Comparison of ENCODE assay signal across 17 cellular contexts in the genomic region with DNA sequence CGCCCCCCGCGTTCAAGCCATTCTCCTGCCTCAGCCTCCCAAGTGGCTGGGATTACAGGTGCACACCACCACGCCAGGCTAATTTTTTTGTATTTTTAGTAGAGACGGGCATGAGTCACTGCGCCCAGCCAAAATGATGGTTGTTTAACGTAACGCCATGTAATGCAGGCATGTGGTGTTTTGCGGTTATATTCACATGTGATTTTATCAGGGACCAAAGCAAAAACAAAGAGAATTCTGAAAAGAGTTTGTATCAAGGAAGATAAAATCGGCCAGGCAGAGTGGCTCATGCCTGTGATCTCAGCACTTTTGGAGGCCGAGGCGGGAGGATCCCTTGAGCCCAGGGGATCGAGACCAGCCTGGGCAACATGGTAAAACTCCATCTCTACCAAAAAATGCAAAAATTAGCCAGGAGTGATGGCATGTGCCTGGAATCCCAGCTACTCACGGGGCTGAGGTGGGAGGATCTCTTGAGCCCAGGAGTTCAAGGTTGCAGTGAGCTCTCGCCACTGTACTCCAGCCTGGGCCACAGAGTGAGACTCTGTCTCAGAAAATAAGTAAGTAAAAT. TPM values are rescaled to one million over a fixed set of nuclear protein-coding genes. Genes with fewer than 3 reads are reported as not detected.
DNase-seq lines count a peak whose midpoint lies in the region; ATAC-seq and TF ChIP-seq lines count a peak whose summit lies in the region.
"Had no signal": no experiment of that assay in that cellular context is flagged by ENCODE, and none has a peak within 500 bp of the region (broad histone marks: within the 10 kb centered on the region; RNA-seq: fewer than 3 reads in every experiment).

No MANE protein-coding gene starts in this region.

- peak overlapping the region; percentile 35 to 93 for H3K27ac Mint-ChIP-seq in natural killer cell treated with Interleukin-12 subunit alpha and Interleukin-12 subunit beta and Interleukin-15 and Interleukin-18, amount 100 ng/mL, for 72 hours
- H3K27ac Mint-ChIP-seq: B cell had no signal

- H2AFZ ChIP-seq in Karpas-422 (ENCODE audit: low read length) = no peak overlapping the region
- H2AFZ ChIP-seq: PC-9 had no signal

- DNase-seq in GF-D8 (lab: John Stamatoyannopoulos, UW) (peak; percentile 35), RPMI7951 (ENCODE audit: low read depth) (peak; percentile 70), upper lobe of right lung (no peak), Karpas-422 (no peak), AG20443 (ENCODE audit: low spot score) (no peak)
- no peak for DNase-seq in natural killer cell treated with Interleukin-12 subunit alpha and Interleukin-12 subunit beta and Interleukin-15 and Interleukin-18, amount 100 ng/mL, for 72 hours (ENCODE audit: low spot score)
- DNase-seq in activated naive CD4-positive, alpha-beta T cell treated with anti-CD3 and anti-CD28 coated beads, Interleukin-2, amount 50 U/mL, for 16 hours = no peak
- DNase-seq: ACHN, NCI-H1048, NCI-H146, NCI-H2107, NCI-H226, NCI-H69, PC-9 had no signal

- H3K27me3 ChIP-seq in upper lobe of right lung (no peaks in the 10 kb centered on the region), Karpas-422 (ENCODE audit: low read length) (no peaks in the 10 kb centered on the region)

- intact Hi-C loops in upper lobe of right lung (cut with DNase I) = no loop called here

- H3K9me3 ChIP-seq in upper lobe of right lung (no peaks in the 10 kb centered on the region), Karpas-422 (ENCODE audit: low read length) (no peaks in the 10 kb centered on the region)

- H3K9me2 ChIP-seq in Karpas-422 (replicated peaks; ENCODE audit: insufficient read depth, low read length) = no peaks in the 10 kb centered on the region

- peaks cover 3% of the 10 kb centered on the region for H3K9me3 Mint-ChIP-seq in natural killer cell treated with Interleukin-12 subunit alpha and Interleukin-12 subunit beta and Interleukin-15 and Interleukin-18, amount 100 ng/mL, for 72 hours

- no peak for ATAC-seq in natural killer cell treated with Interleukin-12 subunit alpha and Interleukin-12 subunit beta and Interleukin-15 and Interleukin-18, amount 100 ng/mL, for 72 hours
- ATAC-seq in upper lobe of right lung = no peak

- peak overlapping the region; percentile 6 for H3K27ac ChIP-seq in upper lobe of right lung
- no peak overlapping the region for H3K27ac ChIP-seq in Karpas-422 (ENCODE audit: low read length)
- H3K27ac ChIP-seq: PC-9 had no signal

- H3K4me3 ChIP-seq in upper lobe of right lung (no peak overlapping the region), Karpas-422 (ENCODE audit: low read length) (no peak overlapping the region)
- H3K4me3 ChIP-seq: PC-9 had no signal

- no peaks in the 10 kb centered on the region for H4K20me1 ChIP-seq in Karpas-422 (ENCODE audit: insufficient read depth, low read depth, low read length)

- H3K4me2 ChIP-seq in Karpas-422 (ENCODE audit: low read depth, low read length, poor library complexity, severe bottlenecking) = no peak overlapping the region
- H3K4me2 ChIP-seq: PC-9 had no signal

- no peak overlapping the region for H3K9ac ChIP-seq in Karpas-422 (ENCODE audit: low read length)

- TF ChIP-seq CTCF in upper lobe of right lung (IDR thresholded peaks at IDR 0.05) = no peak

- no peaks in the 10 kb centered on the region for H3K36me3 Mint-ChIP-seq in natural killer cell treated with Interleukin-12 subunit alpha and Interleukin-12 subunit beta and Interleukin-15 and Interleukin-18, amount 100 ng/mL, for 72 hours
- H3K36me3 Mint-ChIP-seq: IgD-negative memory B cell had no signal

- peaks cover 7 to 8% of the 10 kb centered on the region in 2 donors for H3K27me3 Mint-ChIP-seq in natural killer cell treated with Interleukin-12 subunit alpha and Interleukin-12 subunit beta and Interleukin-15 and Interleukin-18, amount 100 ng/mL, for 72 hours

- H3K79me2 ChIP-seq in Karpas-422 (ENCODE audit: low read length) = no peaks in the 10 kb centered on the region

- peak overlapping the region; percentile 37 for H3K4me3 Mint-ChIP-seq in natural killer cell treated with Interleukin-12 subunit alpha and Interleukin-12 subunit beta and Interleukin-15 and Interleukin-18, amount 100 ng/mL, for 72 hours
- H3K4me3 Mint-ChIP-seq: B cell had no signal

- peaks cover 17 to 30% of the 10 kb centered on the region in 2 donors for H3K4me1 Mint-ChIP-seq in natural killer cell treated with Interleukin-12 subunit alpha and Interleukin-12 subunit beta and Interleukin-15 and Interleukin-18, amount 100 ng/mL, for 72 hours (ENCODE audit: low read depth in 2 of 2)

- H3K4me1 ChIP-seq in upper lobe of right lung (no peaks in the 10 kb centered on the region), Karpas-422 (ENCODE audit: low read length) (peaks cover 3% of the 10 kb centered on the region)

- H3K36me3 ChIP-seq in upper lobe of right lung = no peaks in the 10 kb centered on the region
- H3K36me3 ChIP-seq in Karpas-422 (ENCODE audit: insufficient read depth, low read length) = no peaks in the 10 kb centered on the region

RNA-seq across cellular contexts. Expression of gene ADGRE2, which starts 4.7 kb away (rescaled TPM):
- 3.9 and 6.1 TPM in 2 replicates for total RNA-seq in RPMI7951 (2014; rRNA removed; shearing (Covaris generic))
- total RNA-seq in natural killer cell treated with Interleukin-12 subunit alpha and Interleukin-12 subunit beta and Interleukin-15 and Interleukin-18, amount 100 ng/mL, for 72 hours = 1 to 10 TPM; 4.4 to 4.6 TPM
- total RNA-seq in upper lobe of right lung = 17.0 TPM
- not detected in 2 replicates for total RNA-seq in Karpas-422 (2014; rRNA removed; shearing (Covaris generic); ENCODE audit: low replicate concordance)
- total RNA-seq: HT-29 had no signal

RNA-seq across cellular contexts. Expression of gene OR7A5, which starts 51.9 kb away (rescaled TPM):
- not detected in 2 replicates for total RNA-seq in RPMI7951 (2014; rRNA removed; shearing (Covaris generic))
- not detected for total RNA-seq in natural killer cell treated with Interleukin-12 subunit alpha and Interleukin-12 subunit beta and Interleukin-15 and Interleukin-18, amount 100 ng/mL, for 72 hours
- not detected for total RNA-seq in upper lobe of right lung
- total RNA-seq in Karpas-422 (2014; rRNA removed; shearing (Covaris generic); ENCODE audit: low replicate concordance) = 0.15 TPM in 1 of 2 replicates, not detected in the other
- total RNA-seq: B cell, HT-29, PC-9 had no signal

RNA-seq across cellular contexts. Expression of gene OR7C1, which starts 51.9 kb away (rescaled TPM):
- total RNA-seq in RPMI7951 (2014; rRNA removed; shearing (Covaris generic)) = under 0.01 TPM in 2 replicates
- total RNA-seq in natural killer cell treated with Interleukin-12 subunit alpha and Interleukin-12 subunit beta and Interleukin-15 and Interleukin-18, amount 100 ng/mL, for 72 hours = not detected
- not detected for total RNA-seq in upper lobe of right lung
- not detected in 2 replicates for total RNA-seq in Karpas-422 (2014; rRNA removed; shearing (Covaris generic); ENCODE audit: low replicate concordance)
- total RNA-seq: B cell, HT-29, PC-9 had no signal

Comparison
In these comparisons a context has a peak if more than half of its experiments do, and no peak if none do; other contexts are left out.
1. DNase-seq: peak in GF-D8 (single experiment) and RPMI7951 (single experiment); none in natural killer cell treated with Interleukin-12 subunit alpha and Interleukin-12 subunit beta and Interleukin-15 and Interleukin-18, amount 100 ng/mL, for 72 hours (single experiment), upper lobe of right lung (single experiment), activated naive CD4-positive, alpha-beta T cell treated with anti-CD3 and anti-CD28 coated beads, Interleukin-2, amount 50 U/mL, for 16 hours (single experiment), Karpas-422 (single experiment) and AG20443 (single experiment).